Comparison of ENCODE assay signal across 8 cellular contexts in the genomic region with DNA sequence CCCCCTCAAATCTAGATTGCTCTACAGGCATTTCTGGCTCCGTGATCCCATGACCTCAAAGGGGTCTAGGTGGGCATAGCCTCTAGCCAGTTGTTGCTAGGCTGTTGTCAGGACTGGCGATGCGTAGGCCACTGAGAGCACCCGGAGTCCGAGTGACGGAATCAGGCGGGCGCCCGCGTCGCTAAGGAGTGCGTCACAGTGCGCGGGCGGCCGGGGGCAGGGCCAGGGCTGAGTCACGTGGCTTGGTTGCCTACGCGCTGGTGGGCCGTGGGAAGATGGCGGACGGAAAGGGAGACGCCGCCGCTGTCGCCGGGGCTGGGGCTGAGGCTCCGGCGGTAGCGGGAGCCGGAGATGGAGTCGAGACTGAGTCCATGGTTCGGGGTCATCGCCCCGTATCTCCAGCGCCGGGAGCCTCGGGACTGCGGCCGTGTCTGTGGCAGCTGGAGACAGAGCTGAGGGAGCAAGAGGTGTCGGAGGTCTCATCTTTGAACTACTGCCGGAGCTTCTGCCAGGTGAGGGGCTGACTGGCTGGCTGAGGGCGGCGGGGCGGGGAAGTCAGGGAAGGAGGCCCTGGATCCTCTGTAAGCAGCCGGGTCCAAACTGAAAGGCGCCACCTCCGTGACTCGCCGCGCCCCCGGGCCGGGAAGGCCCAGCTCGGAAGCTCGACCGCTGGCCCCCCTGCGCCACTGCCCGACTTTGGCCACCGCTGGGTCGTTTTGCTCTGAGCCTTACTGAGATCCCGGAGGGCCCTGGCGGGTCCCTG. TPM values are rescaled to one million over a fixed set of nuclear protein-coding genes. Genes with fewer than 3 reads are reported as not detected.
DNase-seq lines count a peak whose midpoint lies in the region; ATAC-seq and TF ChIP-seq lines count a peak whose summit lies in the region.

TSS of gene RLF (plus strand) at position 263 of the 763 bp plus-strand sequence. CDS start at position 276, 13 bp downstream.

- H3K4me1 ChIP-seq in suprapubic skin: peaks cover 34% of the 10 kb centered on the region

- ATAC-seq in HG02588 (IDR thresholded peaks at IDR 0.05; ENCODE audit: unreplicated experiment) (peak; percentile 90), SK-N-SH treated with all-trans-retinoic acid at 6 μM for 48 hours (peak; percentile 94)

- no peaks in the 10 kb centered on the region for H3K9me3 ChIP-seq in suprapubic skin

- H3K36me3 ChIP-seq in suprapubic skin: no peaks in the 10 kb centered on the region

- H3K4me3 ChIP-seq in suprapubic skin: peak within 1 kb of the TSS; percentile 83

- H3K27ac ChIP-seq in suprapubic skin: peak within 1 kb of the TSS; percentile 95

- peak; percentile 52 for TF ChIP-seq EP300 in suprapubic skin (IDR thresholded peaks at IDR 0.05)

- DNase-seq in GM04504 (ENCODE audit: low read depth) (peak; percentile 88), NCI-H1092 treated with DMSO at 0.1 percent for 48 hours (lab: John Stamatoyannopoulos, UW) (peak; percentile 100), glomerular endothelial cell (ENCODE audit: extremely low read depth, low read depth, low spot score) (peak; percentile 56), occipital lobe (lab: John Stamatoyannopoulos, UW) (peak; percentile 89), suprapubic skin (ENCODE audit: low spot score in 2 of 2) (peak; percentile 97 to 98)
- peak; percentile 97 for DNase-seq in activated naive CD4-positive, alpha-beta T cell treated with anti-CD3 and anti-CD28 coated beads, Interleukin-2, amount 50 U/mL, for 16 hours

- 1% methylated on average over 34 of the region's 62 CpGs for WGBS in suprapubic skin

- H3K27me3 ChIP-seq in suprapubic skin: no peaks in the 10 kb centered on the region

- TF ChIP-seq CTCF in suprapubic skin (IDR thresholded peaks at IDR 0.05): no peak

- peak; percentile 93 to 97 for TF ChIP-seq POLR2A in suprapubic skin (IDR thresholded peaks at IDR 0.05)

TF ChIP-seq in SK-N-SH treated with all-trans-retinoic acid at 6 μM for 48 hours, 23 proteins besides CTCF, POLR2A, EP300 and RAD21:
- 0 out of 2 replicates have a peak, but pooled peaks have one; percentile 37 for TF ChIP-seq ZNF70 (CRISPR knock-in tag; IDR thresholded peaks at IDR 0.05)
- TF ChIP-seq ZFP30 (CRISPR knock-in tag; IDR thresholded peaks at IDR 0.05): no peak

RNA-seq across cellular contexts. Expression of gene RLF, which starts in this region (rescaled TPM):
- total RNA-seq in glomerular endothelial cell (11.0 and 11.4 TPM in 2 replicates), occipital lobe (101 TPM), suprapubic skin (10 to 100 TPM; 17.3 to 32.9 (median 21.3) TPM)

Comparison
In these comparisons a context has a peak if more than half of its experiments do, and no peak if none do; other contexts are left out.
1. Peak in every context shown above with its lines: DNase-seq, ATAC-seq, H3K4me3 ChIP-seq and H3K27ac ChIP-seq.